9 cellular contexts compared by ENCODE assay signal in the genomic region with DNA sequence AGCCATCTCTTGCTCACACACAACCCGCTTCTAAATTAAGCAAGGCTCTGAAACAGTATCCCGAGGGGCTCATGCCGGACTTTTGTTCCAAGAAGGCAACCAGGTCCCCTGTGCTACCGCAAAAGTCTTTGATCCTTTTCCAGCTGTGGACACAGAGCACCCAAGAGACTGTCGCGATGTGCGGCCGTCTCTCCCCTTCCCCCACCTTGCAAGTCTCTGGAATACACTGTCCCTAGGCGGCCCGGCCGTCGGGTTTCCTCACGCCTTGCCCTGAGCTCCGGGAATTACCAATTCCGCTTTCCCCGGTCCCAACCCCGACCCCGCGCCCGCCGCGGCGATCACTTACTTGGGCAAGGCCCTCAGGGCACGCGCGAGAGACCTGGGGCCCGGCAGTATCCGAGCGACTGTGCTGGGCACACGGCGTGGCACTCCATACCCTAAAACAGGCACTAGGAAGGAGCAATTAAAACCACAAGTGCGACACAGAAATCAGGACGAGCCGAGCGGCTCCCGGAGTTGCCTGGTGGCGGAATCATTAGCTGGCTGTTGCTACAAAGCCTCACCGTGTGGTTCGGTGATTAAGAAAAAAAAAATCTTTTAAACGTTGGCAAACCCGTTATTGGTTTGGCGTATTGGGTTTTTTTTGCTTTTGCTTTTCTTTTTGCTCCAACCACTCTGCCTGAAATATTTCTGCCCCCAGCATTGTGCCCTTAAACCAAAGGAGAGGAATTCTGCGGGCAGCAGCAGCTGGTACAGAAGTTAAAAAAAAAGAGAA. TPM values are rescaled to one million over a fixed set of nuclear protein-coding genes. Genes with fewer than 3 reads are reported as not detected.
DNase-seq lines count a peak whose midpoint lies in the region; TF ChIP-seq lines count a peak whose summit lies in the region.
"Had no signal": no experiment of that assay in that cellular context is flagged by ENCODE, and none has a peak within 500 bp of the region (broad histone marks: within the 10 kb centered on the region; RNA-seq: fewer than 3 reads in every experiment).

No MANE protein-coding gene starts in this region.

- no peak overlapping the region for H2BK12ac ChIP-seq in neuronal stem cell (ENCODE audit: low read length)

- H2BK120ac ChIP-seq in neuronal stem cell (ENCODE audit: low read depth, low read length) = no peak overlapping the region

- no peak overlapping the region for H3K4me2 ChIP-seq in neuronal stem cell (ENCODE audit: insufficient read depth, low read length, poor library complexity, severe bottlenecking)

- no CpG with 5 or more reads among the region's 43 CpGs for WGBS in neuronal stem cell (ENCODE audit: extremely low coverage in 2 of 2, insufficient read length in 2 of 2, insufficient replicate concordance in 1 of 2), 2 donors

- no peak for TF ChIP-seq CTCF in chondrocyte (IDR thresholded peaks at IDR 0.05)

- H3K27me3 ChIP-seq in neuronal stem cell (ENCODE audit: control insufficient read depth in 3 of 3, insufficient read depth in 3 of 3, low read depth in 1 of 3, low read length in 3 of 3) = peaks cover 61 to 96% (median 93%) of the 10 kb centered on the region in 3 experiments

- no peak overlapping the region for H3K23ac ChIP-seq in neuronal stem cell (ENCODE audit: low read depth, low read length, poor library complexity)

- no peaks in the 10 kb centered on the region for H3K36me3 ChIP-seq in neuronal stem cell (replicated peaks in 1 of 2; ENCODE audit: control insufficient read depth in 2 of 2, insufficient read depth in 2 of 2, low read length in 2 of 2)

- peaks cover 7% of the 10 kb centered on the region for H3K27me3 Mint-ChIP-seq in chondrocyte (ENCODE audit: low read depth)

- no peak overlapping the region for H2BK15ac ChIP-seq in neuronal stem cell (ENCODE audit: low read length)

- no peak overlapping the region for H4K8ac ChIP-seq in neuronal stem cell (ENCODE audit: low read depth, low read length)

- peaks cover 18 to 23% of the 10 kb centered on the region in 2 donors for H3K4me1 ChIP-seq in neuronal stem cell (ENCODE audit: control insufficient read depth in 2 of 2, insufficient read depth in 1 of 2, low read depth in 1 of 2, low read length in 2 of 2)

- H2BK5ac ChIP-seq in neuronal stem cell (ENCODE audit: low read length) = no peak overlapping the region

- peak; percentile 28 for DNase-seq in DMS79 treated with DMSO at 0.1 percent for 48 hours (lab: John Stamatoyannopoulos, UW)
- DNase-seq in DMS79 (lab: John Stamatoyannopoulos, UW) = no peak
- DNase-seq in M059J (ENCODE audit: low read depth) = peak; percentile 75
- DNase-seq in chondrocyte (ENCODE audit: low spot score) = no peak
- DNase-seq in neuronal stem cell (ENCODE audit: low spot score) = peak; percentile 35
- no peak for DNase-seq in NCI-H774 (lab: John Stamatoyannopoulos, UW)
- no peak for DNase-seq in occipital lobe (lab: John Stamatoyannopoulos, UW)
- DNase-seq in dermis blood vessel endothelial cell = no peak
- DNase-seq: small intestine had no signal

- peaks cover 39% of the 10 kb centered on the region for H3K4me1 Mint-ChIP-seq in chondrocyte (ENCODE audit: low read depth)

- peaks cover 2 to 23% of the 10 kb centered on the region in 2 donors for H3K9me3 ChIP-seq in neuronal stem cell (replicated peaks in 1 of 2; ENCODE audit: control insufficient read depth in 2 of 2, insufficient read depth in 1 of 2, low read depth in 1 of 2, low read length in 2 of 2)

- H3K14ac ChIP-seq in neuronal stem cell (ENCODE audit: low read length) = no peak overlapping the region

- H3K4ac ChIP-seq in neuronal stem cell (ENCODE audit: low read length) = no peak overlapping the region

- peak overlapping the region; percentile 52 for H2AFZ ChIP-seq in neuronal stem cell (ENCODE audit: low read length)

- no peak overlapping the region for H2AK5ac ChIP-seq in neuronal stem cell (ENCODE audit: low read depth, low read length)

- H3K36me3 Mint-ChIP-seq in chondrocyte (ENCODE audit: low read depth) = peaks cover 4% of the 10 kb centered on the region

- H3K9ac ChIP-seq in neuronal stem cell (ENCODE audit: low read depth, low read length, poor library complexity) = no peak overlapping the region

- peak overlapping the region; percentile 61 for H3K4me3 Mint-ChIP-seq in chondrocyte (ENCODE audit: unreplicated experiment)

- H3K27ac ChIP-seq in neuronal stem cell (replicated peaks; ENCODE audit: low read length) = no peak overlapping the region

- H3K9me3 Mint-ChIP-seq in chondrocyte (ENCODE audit: low read depth) = no peaks in the 10 kb centered on the region

- H3K27ac Mint-ChIP-seq in chondrocyte (ENCODE audit: unreplicated experiment) = no peak overlapping the region

- H3K4me3 ChIP-seq in neuronal stem cell (ENCODE audit: low read length in 2 of 2) = no peak overlapping the region

- H4K91ac ChIP-seq in neuronal stem cell (ENCODE audit: low read depth, low read length, poor library complexity) = no peak overlapping the region

- H3K79me1 ChIP-seq in neuronal stem cell (ENCODE audit: low read depth, low read length) = no peaks in the 10 kb centered on the region

- peak overlapping the region; percentile 55 for H3K18ac ChIP-seq in neuronal stem cell (ENCODE audit: low read length)

RNA-seq across cellular contexts. Expression of gene DLX1, which starts 2.2 kb away (rescaled TPM):
- 5.6 and 6.8 TPM in 2 replicates for total RNA-seq in M059J (2014; rRNA removed; shearing (Covaris generic))
- 6.7 to 34.2 TPM (median 7.1 TPM) in 3 replicates for total RNA-seq in chondrocyte
- 0.08 TPM for polyA plus RNA-seq in neuronal stem cell (2013, experiment 1 of 2)
- polyA plus RNA-seq in neuronal stem cell (2013, experiment 2 of 2) = 0.10 TPM
- total RNA-seq in occipital lobe = 21.4 TPM
- not detected in 2 replicates for total RNA-seq in dermis blood vessel endothelial cell

RNA-seq across cellular contexts. Expression of gene DLX2, which starts 19.6 kb away (rescaled TPM):
- total RNA-seq in M059J (2014; rRNA removed; shearing (Covaris generic)) = 1.9 and 4.2 TPM in 2 replicates
- 5.2 to 29.1 TPM (median 5.7 TPM) in 3 replicates for total RNA-seq in chondrocyte
- polyA plus RNA-seq in neuronal stem cell (2013, experiment 1 of 2) = 0.06 TPM
- polyA plus RNA-seq in neuronal stem cell (2013, experiment 2 of 2) = 0.10 TPM
- 3.3 TPM for total RNA-seq in occipital lobe
- total RNA-seq in dermis blood vessel endothelial cell = not detected in 2 replicates

Comparison
In these comparisons a context has a peak if more than half of its experiments do, and no peak if none do; other contexts are left out.
1. DNase-seq: peak in DMS79 treated with DMSO at 0.1 percent for 48 hours (single experiment), M059J (single experiment) and neuronal stem cell (single experiment); none in DMS79 (single experiment), chondrocyte (single experiment), NCI-H774 (single experiment), occipital lobe (single experiment) and dermis blood vessel endothelial cell (single experiment).